In the genomic region with DNA sequence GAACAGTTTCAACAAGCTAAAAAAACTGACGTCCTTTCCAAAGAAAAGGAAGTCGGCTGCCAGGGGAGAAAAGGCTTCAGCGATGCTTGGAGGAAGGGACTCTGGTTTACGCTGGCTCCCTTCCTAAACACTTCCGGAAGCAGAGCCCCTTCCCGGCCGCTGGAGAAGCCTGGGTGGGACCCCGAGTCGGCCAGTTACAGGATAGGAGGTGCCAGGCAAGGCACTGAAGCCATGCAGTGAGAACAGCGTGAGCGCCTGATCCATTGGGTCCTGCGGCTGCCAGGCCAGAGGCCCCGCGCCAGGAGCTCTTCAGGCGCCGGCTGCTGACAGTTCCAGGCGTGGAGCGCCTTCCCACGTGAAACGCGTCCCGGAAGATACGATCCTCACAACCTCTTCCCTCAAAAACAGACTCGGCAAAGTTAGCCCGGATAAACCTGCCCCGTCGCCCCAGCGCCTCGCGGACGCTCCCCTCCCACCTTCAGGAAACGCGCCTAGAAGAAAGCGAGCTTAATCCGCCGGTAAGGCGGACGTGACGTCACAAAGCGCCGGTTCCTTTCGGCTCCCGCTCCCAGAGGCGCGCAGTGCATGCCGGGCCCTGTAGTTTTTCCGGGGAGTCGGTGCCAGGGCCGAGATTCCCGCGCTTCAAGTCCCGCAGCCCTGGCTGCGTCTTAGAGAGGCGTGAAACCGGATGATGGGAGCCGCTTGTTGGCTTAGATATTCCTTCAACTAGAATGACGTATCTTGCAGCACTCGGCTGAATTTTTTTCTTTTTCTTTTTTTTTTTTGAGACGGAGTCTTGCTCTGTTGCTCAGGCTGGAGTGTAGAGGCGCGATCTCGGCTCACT, we compare ENCODE assay signal across 1 cellular context.
TF ChIP-seq lines count a peak whose summit lies in the region.

A gene with protein sequence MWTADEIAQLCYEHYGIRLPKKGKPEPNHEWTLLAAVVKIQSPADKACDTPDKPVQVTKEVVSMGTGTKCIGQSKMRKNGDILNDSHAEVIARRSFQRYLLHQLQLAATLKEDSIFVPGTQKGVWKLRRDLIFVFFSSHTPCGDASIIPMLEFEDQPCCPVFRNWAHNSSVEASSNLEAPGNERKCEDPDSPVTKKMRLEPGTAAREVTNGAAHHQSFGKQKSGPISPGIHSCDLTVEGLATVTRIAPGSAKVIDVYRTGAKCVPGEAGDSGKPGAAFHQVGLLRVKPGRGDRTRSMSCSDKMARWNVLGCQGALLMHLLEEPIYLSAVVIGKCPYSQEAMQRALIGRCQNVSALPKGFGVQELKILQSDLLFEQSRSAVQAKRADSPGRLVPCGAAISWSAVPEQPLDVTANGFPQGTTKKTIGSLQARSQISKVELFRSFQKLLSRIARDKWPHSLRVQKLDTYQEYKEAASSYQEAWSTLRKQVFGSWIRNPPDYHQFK (minus strand): TSS at position 520 of the 844 bp plus-strand sequence. CDS start 2,482 bp downstream, outside the sequence.

TF ChIP-seq in HepG2, 621 proteins besides CTCF, POLR2A, EP300 and RAD21 (continued from another document and continues in another):
- TF ChIP-seq, protein P1, sequence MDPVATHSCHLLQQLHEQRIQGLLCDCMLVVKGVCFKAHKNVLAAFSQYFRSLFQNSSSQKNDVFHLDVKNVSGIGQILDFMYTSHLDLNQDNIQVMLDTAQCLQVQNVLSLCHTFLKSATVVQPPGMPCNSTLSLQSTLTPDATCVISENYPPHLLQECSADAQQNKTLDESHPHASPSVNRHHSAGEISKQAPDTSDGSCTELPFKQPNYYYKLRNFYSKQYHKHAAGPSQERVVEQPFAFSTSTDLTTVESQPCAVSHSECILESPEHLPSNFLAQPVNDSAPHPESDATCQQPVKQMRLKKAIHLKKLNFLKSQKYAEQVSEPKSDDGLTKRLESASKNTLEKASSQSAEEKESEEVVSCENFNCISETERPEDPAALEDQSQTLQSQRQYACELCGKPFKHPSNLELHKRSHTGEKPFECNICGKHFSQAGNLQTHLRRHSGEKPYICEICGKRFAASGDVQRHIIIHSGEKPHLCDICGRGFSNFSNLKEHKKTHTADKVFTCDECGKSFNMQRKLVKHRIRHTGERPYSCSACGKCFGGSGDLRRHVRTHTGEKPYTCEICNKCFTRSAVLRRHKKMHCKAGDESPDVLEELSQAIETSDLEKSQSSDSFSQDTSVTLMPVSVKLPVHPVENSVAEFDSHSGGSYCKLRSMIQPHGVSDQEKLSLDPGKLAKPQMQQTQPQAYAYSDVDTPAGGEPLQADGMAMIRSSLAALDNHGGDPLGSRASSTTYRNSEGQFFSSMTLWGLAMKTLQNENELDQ (CRISPR knock-in tag; IDR thresholded peaks at IDR 0.05; ENCODE audit: borderline replicate concordance), result peak; percentile 77; the same call in 1 of the 2 replicates
- TF ChIP-seq ZNF629 (CRISPR knock-in tag; conservative IDR thresholded peaks at IDR 0.05) (0 out of 2 replicates have a peak, but pooled peaks have one; percentile 11), ZNF782 (CRISPR knock-in tag; IDR thresholded peaks at IDR 0.05; ENCODE audit: borderline replicate concordance) (0 out of 2 replicates have a peak, but pooled peaks have one; percentile 53), ZNF678 (CRISPR knock-in tag; IDR thresholded peaks at IDR 0.05) (no peak), ZNF781 (CRISPR knock-in tag; IDR thresholded peaks at IDR 0.05; ENCODE audit: borderline replicate concordance, not compliant biosample characterization) (peak; percentile 88), REPIN1 (CRISPR knock-in tag; IDR thresholded peaks at IDR 0.05; ENCODE audit: borderline replicate concordance, low read depth) (peak; percentile 91), AGO2 (optimal IDR thresholded peaks at IDR 0.05; ENCODE audit: low read depth, low read length) (peak; percentile 91), ZNF205 (CRISPR knock-in tag; IDR thresholded peaks at IDR 0.05) (peak; percentile 89), SP2 (CRISPR knock-in tag; IDR thresholded peaks at IDR 0.05) (peak; percentile 75), CEBPG (CRISPR knock-in tag; IDR thresholded peaks at IDR 0.05) (peak; percentile 37; the same call in 1 of the 2 replicates), ZNF124 (CRISPR knock-in tag; IDR thresholded peaks at IDR 0.05) (peak; percentile 85), ZNF557 (CRISPR knock-in tag; IDR thresholded peaks at IDR 0.05) (no peak), ZNF747 (CRISPR knock-in tag; IDR thresholded peaks at IDR 0.05; ENCODE audit: borderline replicate concordance) (peak; percentile 76; the same call in 1 of the 2 replicates), RFX5 (IDR thresholded peaks at IDR 0.05; ENCODE audit: low read depth, low read length) (peak; percentile 84), SALL1 (CRISPR knock-in tag; IDR thresholded peaks at IDR 0.05) (peak; percentile 90), ZNF724P (CRISPR knock-in tag; IDR thresholded peaks at IDR 0.05; ENCODE audit: borderline replicate concordance) (peak; percentile 78; the same call in 1 of the 2 replicates), REL (CRISPR knock-in tag; conservative IDR thresholded peaks at IDR 0.05) (no peak), IRF2 (CRISPR knock-in tag; IDR thresholded peaks at IDR 0.05) (peak; percentile 96), RBM39 (IDR thresholded peaks at IDR 0.05; ENCODE audit: low read depth, low read length, poor library complexity, severe bottlenecking) (peak; percentile 50)
- TF ChIP-seq, protein P2, sequence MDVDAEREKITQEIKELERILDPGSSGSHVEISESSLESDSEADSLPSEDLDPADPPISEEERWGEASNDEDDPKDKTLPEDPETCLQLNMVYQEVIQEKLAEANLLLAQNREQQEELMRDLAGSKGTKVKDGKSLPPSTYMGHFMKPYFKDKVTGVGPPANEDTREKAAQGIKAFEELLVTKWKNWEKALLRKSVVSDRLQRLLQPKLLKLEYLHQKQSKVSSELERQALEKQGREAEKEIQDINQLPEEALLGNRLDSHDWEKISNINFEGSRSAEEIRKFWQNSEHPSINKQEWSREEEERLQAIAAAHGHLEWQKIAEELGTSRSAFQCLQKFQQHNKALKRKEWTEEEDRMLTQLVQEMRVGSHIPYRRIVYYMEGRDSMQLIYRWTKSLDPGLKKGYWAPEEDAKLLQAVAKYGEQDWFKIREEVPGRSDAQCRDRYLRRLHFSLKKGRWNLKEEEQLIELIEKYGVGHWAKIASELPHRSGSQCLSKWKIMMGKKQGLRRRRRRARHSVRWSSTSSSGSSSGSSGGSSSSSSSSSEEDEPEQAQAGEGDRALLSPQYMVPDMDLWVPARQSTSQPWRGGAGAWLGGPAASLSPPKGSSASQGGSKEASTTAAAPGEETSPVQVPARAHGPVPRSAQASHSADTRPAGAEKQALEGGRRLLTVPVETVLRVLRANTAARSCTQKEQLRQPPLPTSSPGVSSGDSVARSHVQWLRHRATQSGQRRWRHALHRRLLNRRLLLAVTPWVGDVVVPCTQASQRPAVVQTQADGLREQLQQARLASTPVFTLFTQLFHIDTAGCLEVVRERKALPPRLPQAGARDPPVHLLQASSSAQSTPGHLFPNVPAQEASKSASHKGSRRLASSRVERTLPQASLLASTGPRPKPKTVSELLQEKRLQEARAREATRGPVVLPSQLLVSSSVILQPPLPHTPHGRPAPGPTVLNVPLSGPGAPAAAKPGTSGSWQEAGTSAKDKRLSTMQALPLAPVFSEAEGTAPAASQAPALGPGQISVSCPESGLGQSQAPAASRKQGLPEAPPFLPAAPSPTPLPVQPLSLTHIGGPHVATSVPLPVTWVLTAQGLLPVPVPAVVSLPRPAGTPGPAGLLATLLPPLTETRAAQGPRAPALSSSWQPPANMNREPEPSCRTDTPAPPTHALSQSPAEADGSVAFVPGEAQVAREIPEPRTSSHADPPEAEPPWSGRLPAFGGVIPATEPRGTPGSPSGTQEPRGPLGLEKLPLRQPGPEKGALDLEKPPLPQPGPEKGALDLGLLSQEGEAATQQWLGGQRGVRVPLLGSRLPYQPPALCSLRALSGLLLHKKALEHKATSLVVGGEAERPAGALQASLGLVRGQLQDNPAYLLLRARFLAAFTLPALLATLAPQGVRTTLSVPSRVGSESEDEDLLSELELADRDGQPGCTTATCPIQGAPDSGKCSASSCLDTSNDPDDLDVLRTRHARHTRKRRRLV (CRISPR knock-in tag; IDR thresholded peaks at IDR 0.05), result no peak
- TF ChIP-seq, protein P3, sequence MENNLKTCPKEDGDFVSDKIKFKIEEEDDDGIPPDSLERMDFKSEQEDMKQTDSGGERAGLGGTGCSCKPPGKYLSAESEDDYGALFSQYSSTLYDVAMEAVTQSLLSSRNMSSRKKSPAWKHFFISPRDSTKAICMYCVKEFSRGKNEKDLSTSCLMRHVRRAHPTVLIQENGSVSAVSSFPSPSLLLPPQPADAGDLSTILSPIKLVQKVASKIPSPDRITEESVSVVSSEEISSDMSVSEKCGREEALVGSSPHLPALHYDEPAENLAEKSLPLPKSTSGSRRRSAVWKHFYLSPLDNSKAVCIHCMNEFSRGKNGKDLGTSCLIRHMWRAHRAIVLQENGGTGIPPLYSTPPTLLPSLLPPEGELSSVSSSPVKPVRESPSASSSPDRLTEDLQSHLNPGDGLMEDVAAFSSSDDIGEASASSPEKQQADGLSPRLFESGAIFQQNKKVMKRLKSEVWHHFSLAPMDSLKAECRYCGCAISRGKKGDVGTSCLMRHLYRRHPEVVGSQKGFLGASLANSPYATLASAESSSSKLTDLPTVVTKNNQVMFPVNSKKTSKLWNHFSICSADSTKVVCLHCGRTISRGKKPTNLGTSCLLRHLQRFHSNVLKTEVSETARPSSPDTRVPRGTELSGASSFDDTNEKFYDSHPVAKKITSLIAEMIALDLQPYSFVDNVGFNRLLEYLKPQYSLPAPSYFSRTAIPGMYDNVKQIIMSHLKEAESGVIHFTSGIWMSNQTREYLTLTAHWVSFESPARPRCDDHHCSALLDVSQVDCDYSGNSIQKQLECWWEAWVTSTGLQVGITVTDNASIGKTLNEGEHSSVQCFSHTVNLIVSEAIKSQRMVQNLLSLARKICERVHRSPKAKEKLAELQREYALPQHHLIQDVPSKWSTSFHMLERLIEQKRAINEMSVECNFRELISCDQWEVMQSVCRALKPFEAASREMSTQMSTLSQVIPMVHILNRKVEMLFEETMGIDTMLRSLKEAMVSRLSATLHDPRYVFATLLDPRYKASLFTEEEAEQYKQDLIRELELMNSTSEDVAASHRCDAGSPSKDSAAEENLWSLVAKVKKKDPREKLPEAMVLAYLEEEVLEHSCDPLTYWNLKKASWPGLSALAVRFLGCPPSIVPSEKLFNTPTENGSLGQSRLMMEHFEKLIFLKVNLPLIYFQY (CRISPR knock-in tag; IDR thresholded peaks at IDR 0.05; ENCODE audit: borderline replicate concordance), result peak; percentile 65; the same call in 1 of the 2 replicates
- TF ChIP-seq, protein P4, sequence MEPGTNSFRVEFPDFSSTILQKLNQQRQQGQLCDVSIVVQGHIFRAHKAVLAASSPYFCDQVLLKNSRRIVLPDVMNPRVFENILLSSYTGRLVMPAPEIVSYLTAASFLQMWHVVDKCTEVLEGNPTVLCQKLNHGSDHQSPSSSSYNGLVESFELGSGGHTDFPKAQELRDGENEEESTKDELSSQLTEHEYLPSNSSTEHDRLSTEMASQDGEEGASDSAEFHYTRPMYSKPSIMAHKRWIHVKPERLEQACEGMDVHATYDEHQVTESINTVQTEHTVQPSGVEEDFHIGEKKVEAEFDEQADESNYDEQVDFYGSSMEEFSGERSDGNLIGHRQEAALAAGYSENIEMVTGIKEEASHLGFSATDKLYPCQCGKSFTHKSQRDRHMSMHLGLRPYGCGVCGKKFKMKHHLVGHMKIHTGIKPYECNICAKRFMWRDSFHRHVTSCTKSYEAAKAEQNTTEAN (CRISPR knock-in tag; conservative IDR thresholded peaks at IDR 0.05), result peak; percentile 77
- TF ChIP-seq, protein P5, sequence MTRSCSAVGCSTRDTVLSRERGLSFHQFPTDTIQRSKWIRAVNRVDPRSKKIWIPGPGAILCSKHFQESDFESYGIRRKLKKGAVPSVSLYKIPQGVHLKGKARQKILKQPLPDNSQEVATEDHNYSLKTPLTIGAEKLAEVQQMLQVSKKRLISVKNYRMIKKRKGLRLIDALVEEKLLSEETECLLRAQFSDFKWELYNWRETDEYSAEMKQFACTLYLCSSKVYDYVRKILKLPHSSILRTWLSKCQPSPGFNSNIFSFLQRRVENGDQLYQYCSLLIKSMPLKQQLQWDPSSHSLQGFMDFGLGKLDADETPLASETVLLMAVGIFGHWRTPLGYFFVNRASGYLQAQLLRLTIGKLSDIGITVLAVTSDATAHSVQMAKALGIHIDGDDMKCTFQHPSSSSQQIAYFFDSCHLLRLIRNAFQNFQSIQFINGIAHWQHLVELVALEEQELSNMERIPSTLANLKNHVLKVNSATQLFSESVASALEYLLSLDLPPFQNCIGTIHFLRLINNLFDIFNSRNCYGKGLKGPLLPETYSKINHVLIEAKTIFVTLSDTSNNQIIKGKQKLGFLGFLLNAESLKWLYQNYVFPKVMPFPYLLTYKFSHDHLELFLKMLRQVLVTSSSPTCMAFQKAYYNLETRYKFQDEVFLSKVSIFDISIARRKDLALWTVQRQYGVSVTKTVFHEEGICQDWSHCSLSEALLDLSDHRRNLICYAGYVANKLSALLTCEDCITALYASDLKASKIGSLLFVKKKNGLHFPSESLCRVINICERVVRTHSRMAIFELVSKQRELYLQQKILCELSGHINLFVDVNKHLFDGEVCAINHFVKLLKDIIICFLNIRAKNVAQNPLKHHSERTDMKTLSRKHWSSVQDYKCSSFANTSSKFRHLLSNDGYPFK (CRISPR knock-in tag; IDR thresholded peaks at IDR 0.05; ENCODE audit: borderline replicate concordance), result peak; percentile 88; the same call in 1 of the 2 replicates
- TF ChIP-seq, protein P6, sequence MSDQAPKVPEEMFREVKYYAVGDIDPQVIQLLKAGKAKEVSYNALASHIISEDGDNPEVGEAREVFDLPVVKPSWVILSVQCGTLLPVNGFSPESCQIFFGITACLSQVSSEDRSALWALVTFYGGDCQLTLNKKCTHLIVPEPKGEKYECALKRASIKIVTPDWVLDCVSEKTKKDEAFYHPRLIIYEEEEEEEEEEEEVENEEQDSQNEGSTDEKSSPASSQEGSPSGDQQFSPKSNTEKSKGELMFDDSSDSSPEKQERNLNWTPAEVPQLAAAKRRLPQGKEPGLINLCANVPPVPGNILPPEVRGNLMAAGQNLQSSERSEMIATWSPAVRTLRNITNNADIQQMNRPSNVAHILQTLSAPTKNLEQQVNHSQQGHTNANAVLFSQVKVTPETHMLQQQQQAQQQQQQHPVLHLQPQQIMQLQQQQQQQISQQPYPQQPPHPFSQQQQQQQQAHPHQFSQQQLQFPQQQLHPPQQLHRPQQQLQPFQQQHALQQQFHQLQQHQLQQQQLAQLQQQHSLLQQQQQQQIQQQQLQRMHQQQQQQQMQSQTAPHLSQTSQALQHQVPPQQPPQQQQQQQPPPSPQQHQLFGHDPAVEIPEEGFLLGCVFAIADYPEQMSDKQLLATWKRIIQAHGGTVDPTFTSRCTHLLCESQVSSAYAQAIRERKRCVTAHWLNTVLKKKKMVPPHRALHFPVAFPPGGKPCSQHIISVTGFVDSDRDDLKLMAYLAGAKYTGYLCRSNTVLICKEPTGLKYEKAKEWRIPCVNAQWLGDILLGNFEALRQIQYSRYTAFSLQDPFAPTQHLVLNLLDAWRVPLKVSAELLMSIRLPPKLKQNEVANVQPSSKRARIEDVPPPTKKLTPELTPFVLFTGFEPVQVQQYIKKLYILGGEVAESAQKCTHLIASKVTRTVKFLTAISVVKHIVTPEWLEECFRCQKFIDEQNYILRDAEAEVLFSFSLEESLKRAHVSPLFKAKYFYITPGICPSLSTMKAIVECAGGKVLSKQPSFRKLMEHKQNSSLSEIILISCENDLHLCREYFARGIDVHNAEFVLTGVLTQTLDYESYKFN (CRISPR knock-in tag; conservative IDR thresholded peaks at IDR 0.05), result peak; percentile 46; the same call in 1 of the 2 replicates
